In genomic region chr6:169246445-169246844, GRCh38 we compare ENCODE assay signal across 33 cellular contexts. TPM values are rescaled to one million over a fixed set of nuclear protein-coding genes. Genes with fewer than 3 reads are reported as not detected.
"Had no signal": no experiment of that assay in that cellular context is flagged by ENCODE, and none has a peak within 500 bp of the region (broad histone marks: within the 10 kb centered on the region; RNA-seq: fewer than 3 reads in every experiment).

No MANE protein-coding gene starts in this region.

- H3K4me3 ChIP-seq: cardiac muscle cell, MG63, SK-N-MC had no signal

- H3K9me3 ChIP-seq: MG63 had no signal

- H3K27me3 ChIP-seq: brain microvascular endothelial cell, MG63 had no signal

- H3K36me3 ChIP-seq: cardiac muscle cell had no signal

- DNase-seq: activated B cell treated with CpG ODN at 0.5 μM for 24 hours; activated CD4-positive, alpha-beta T cell treated with anti-CD3 and anti-CD28 coated beads for 1 hour; activated CD4-positive, alpha-beta T cell treated with anti-CD3 and anti-CD28 coated beads, Interleukin-2, amount 10 ng/mL, durations not matched to agents 24 days and 14 days; activated CD4-positive, alpha-beta T cell treated with anti-CD3 and anti-CD28 coated beads, Interleukin-2, amount 50 U/mL, for 48 hours; activated CD8-positive, alpha-beta memory T cell treated with anti-CD3 and anti-CD28 coated beads for 24 hours; activated naive CD4-positive, alpha-beta T cell treated with anti-CD3 and anti-CD28 coated beads, Interleukin-2, amount 50 U/mL, for 16 hours; activated naive CD8-positive, alpha-beta T cell treated with anti-CD3 and anti-CD28 coated beads, Interleukin-2, amount 10 ng/mL, durations not matched to agents 7 days and 5 days; activated T-cell treated with anti-CD3 and anti-CD28 coated beads, Interleukin-2, amount 50 U/mL, for 4 hours; amniotic stem cell; brain microvascular endothelial cell; MG63; MV-4-11; NCI-H1092 treated with DMSO at 0.1 percent for 48 hours; NCI-H1417 treated with DMSO at 0.1 percent for 48 hours; NCI-H1694; NCI-H2029; NCI-H2107; NCI-H2171 treated with DMSO at 0.1 percent for 48 hours; NCI-H345; NCI-H510A; NCI-H526 treated with DMSO at 0.1 percent for 48 hours; NK-92 treated with Interleukin-12 subunit alpha and Interleukin-12 subunit beta, amount 100 ng/mL, for 24 hours; OCI-M1; RPMI8226; T-cell; T-helper 2 cell; T1000 had no signal

- ATAC-seq: activated T-cell treated with anti-CD3 and anti-CD28 coated beads, Interleukin-2, amount 50 U/mL, for 4 hours; activated T-helper 17 cell treated with anti-CD3 and anti-CD28 coated beads, Interleukin-2, amount 50 U/mL, for 72 hours; Panc1; Right ventricle myocardium inferior; T-cell had no signal

- H3K27ac ChIP-seq: brain microvascular endothelial cell, cardiac muscle cell, KMS-11, SK-N-MC had no signal

RNA-seq across cellular contexts. Expression of gene THBS2, which starts 7.2 kb away (rescaled TPM):
- total RNA-seq: activated B cell treated with CpG ODN at 0.5 μM for 24 hours; activated CD4-positive, alpha-beta T cell treated with anti-CD3 and anti-CD28 coated beads, Interleukin-2, amount 10 ng/mL, durations not matched to agents 24 days and 14 days; activated naive CD8-positive, alpha-beta T cell treated with anti-CD3 and anti-CD28 coated beads, Interleukin-2, amount 10 ng/mL, durations not matched to agents 7 days and 5 days; activated T-helper 17 cell treated with anti-CD3 and anti-CD28 coated beads, Interleukin-2, amount 50 U/mL, for 72 hours had no signal
